ENCODE assay signal across 38 cellular contexts in genomic region chr6:77707603-77708002, GRCh38. TPM values are rescaled to one million over a fixed set of nuclear protein-coding genes. Genes with fewer than 3 reads are reported as not detected.
"Had no signal": no experiment of that assay in that cellular context is flagged by ENCODE, and none has a peak within 500 bp of the region (broad histone marks: within the 10 kb centered on the region; RNA-seq: fewer than 3 reads in every experiment).

No MANE protein-coding gene starts in this region.

- H3K27me3 ChIP-seq: brain microvascular endothelial cell, SJCRH30 had no signal

- FAIRE-seq: TTC549 had no signal

- ATAC-seq: activated CD8-positive, alpha-beta T cell treated with anti-CD3 and anti-CD28 coated beads for 36 hours; activated T-cell treated with anti-CD3 and anti-CD28 coated beads, Interleukin-2, amount 50 U/mL, for 72 hours; activated T-helper 17 cell treated with anti-CD3 and anti-CD28 coated beads, Interleukin-2, amount 50 U/mL, for 72 hours had no signal

- H3K9me3 ChIP-seq: SJCRH30 had no signal

- DNase-seq: activated B cell treated with CpG ODN at 0.5 μM for 24 hours; activated CD4-positive, alpha-beta T cell treated with anti-CD3 and anti-CD28 coated beads, Interleukin-2, amount 10 ng/mL, durations not matched to agents 24 days and 14 days; activated CD4-positive, alpha-beta T cell treated with anti-CD3 and anti-CD28 coated beads, Interleukin-2, amount 50 U/mL, for 4 hours; activated CD8-positive, alpha-beta T cell treated with anti-CD3 and anti-CD28 coated beads for 36 hours; activated effector memory CD4-positive, alpha-beta T cell treated with anti-CD3 and anti-CD28 coated beads, Interleukin-2, amount 50 U/mL, for 16 hours; activated naive CD4-positive, alpha-beta T cell; activated naive CD4-positive, alpha-beta T cell treated with anti-CD3 and anti-CD28 coated beads, Interleukin-2, amount 50 U/mL, for 16 hours; activated naive CD8-positive, alpha-beta T cell treated with anti-CD3 and anti-CD28 coated beads for 36 hours; activated T-cell treated with anti-CD3 and anti-CD28 coated beads, Interleukin-2, amount 50 U/mL, for 1 hour; activated T-cell treated with anti-CD3 and anti-CD28 coated beads, Interleukin-2, amount 50 U/mL, for 72 hours; amniotic stem cell; aorta; brain microvascular endothelial cell; central memory CD4-positive, alpha-beta T cell; MM.1S; MV-4-11; NCI-H1092; NCI-H1436 treated with DMSO at 0.1 percent for 48 hours; NCI-H1694 treated with DMSO at 0.1 percent for 48 hours; NCI-H2029; NCI-H2107; NCI-H2171; NCI-H510A; NCI-H526; NCI-H748 treated with DMSO at 0.1 percent for 48 hours; NK-92 treated with Interleukin-12 subunit alpha and Interleukin-12 subunit beta, amount 100 ng/mL, for 24 hours; OCI-M1; Right ventricle myocardium superior; SJCRH30; T1000 had no signal

- H3K36me3 ChIP-seq: brain microvascular endothelial cell, SJCRH30 had no signal

- H3K4me3 ChIP-seq: SJCRH30, SK-N-MC had no signal

- H3K4me1 ChIP-seq: SJCRH30 had no signal

- H3K27ac ChIP-seq: brain microvascular endothelial cell, SJCRH30, SK-N-MC had no signal

RNA-seq across cellular contexts. Expression of gene MEI4, which starts 54.8 kb away (rescaled TPM):
- total RNA-seq: activated B cell treated with CpG ODN at 0.5 μM for 24 hours; activated CD4-positive, alpha-beta T cell treated with anti-CD3 and anti-CD28 coated beads, Interleukin-2, amount 10 ng/mL, durations not matched to agents 24 days and 14 days; activated CD8-positive, alpha-beta memory T cell treated with anti-CD3 and anti-CD28 coated beads for 36 hours; activated CD8-positive, alpha-beta T cell treated with anti-CD3 and anti-CD28 coated beads for 36 hours; activated T-cell treated with anti-CD3 and anti-CD28 coated beads, Interleukin-2, amount 50 U/mL, for 72 hours; activated T-helper 17 cell treated with anti-CD3 and anti-CD28 coated beads, Interleukin-2, amount 50 U/mL, for 72 hours; chondrocyte; LHCN-M2; SJCRH30; T-helper 1 cell treated with Interleukin-12 subunit alpha and Interleukin-12 subunit beta and Interleukin-4 antibody, amounts not matched to agents 30 ng/mL and 1 ng/mL, for 36 hours; T-helper 2 cell treated with Interferon-gamma antibody and Interleukin-4, amounts not matched to agents 100 ng/mL and 5 ng/mL, for 36 hours had no signal
